In the genomic region with DNA sequence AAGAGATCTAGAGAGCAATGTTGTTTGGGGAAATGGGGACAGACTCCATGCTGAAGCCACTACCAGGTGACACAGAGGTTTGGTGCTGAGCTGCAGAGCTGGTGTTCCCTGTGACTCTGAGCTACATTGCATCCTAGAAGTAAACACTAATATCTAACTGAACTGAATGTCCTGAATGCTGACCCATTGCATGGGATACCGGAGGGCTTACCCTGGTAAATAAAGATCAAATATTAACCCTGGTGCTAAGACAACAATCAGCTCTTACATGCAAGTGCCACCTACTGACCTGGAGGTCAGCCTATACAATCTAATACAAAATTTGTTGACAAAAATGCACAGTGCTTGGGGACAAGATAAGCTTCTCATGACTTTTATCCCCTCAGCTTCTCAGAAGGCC, we compare ENCODE assay signal across 18 cellular contexts.
A peak's percentile ranks its signal among the peaks of the same experiment; 100 is the strongest.
DNase-seq lines count a peak whose midpoint lies in the region; ATAC-seq, FAIRE-seq and TF ChIP-seq lines count a peak whose summit lies in the region.
"Had no signal": no experiment of that assay in that cellular context is flagged by ENCODE, and none has a peak within 500 bp of the region (broad histone marks: within the 10 kb centered on the region; RNA-seq: fewer than 3 reads in every experiment).

No MANE protein-coding gene starts in this region.

- no peak overlapping the region for H3K14ac ChIP-seq in H1 (ENCODE audit: insufficient read length)

- no peaks in the 10 kb centered on the region for H3K79me1 ChIP-seq in H1 (ENCODE audit: low read depth, low read length)

- peak overlapping the region; percentile 89; the same call in 1 of the 2 replicates for H2AFZ ChIP-seq in H1 (ENCODE audit: low read length)

- H3K18ac ChIP-seq in H1 (ENCODE audit: extremely low read depth, low read length) = no peak overlapping the region

- 90% methylated on average over 1 of the region's 1 CpG; no CpG with 5 or more reads in 1 of the 2 experiments for WGBS in H1 (ENCODE audit: extremely low coverage in 1 of 2, insufficient coverage in 1 of 2, insufficient read length in 1 of 2, insufficient replicate concordance in 2 of 2, low coverage in 1 of 2, low lambda C conversion rate in 2 of 2, missing lambda C conversion rate in 1 of 2), 2 experiments
- WGBS in right lobe of liver (ENCODE audit: insufficient coverage, low coverage, low lambda C conversion rate, missing lambda C conversion rate) = 64% methylated on average over 1 of the region's 1 CpG
- 65 to 85% methylated on average over 1 of the region's 1 CpG for WGBS in heart right ventricle, 2 donors
- WGBS in testis, 2 donors = 86 to 91% methylated on average over 1 of the region's 1 CpG

- no peak overlapping the region for H2BK20ac ChIP-seq in H1 (ENCODE audit: low read length)

- H3K56ac ChIP-seq in H1 (replicated peaks; ENCODE audit: insufficient read length, low read depth, low read length) = no peak overlapping the region

- TF ChIP-seq RAD21 in H1 (IDR thresholded peaks at IDR 0.05 in 1 of 2, conservative IDR thresholded peaks at IDR 0.05 in 1 of 2; ENCODE audit: low read depth in 2 of 2, low read length in 2 of 2) = no peak

- H3K27ac ChIP-seq in H1 (ENCODE audit: low read depth, low read length) (no peak overlapping the region), right lobe of liver (no peak overlapping the region), heart right ventricle (no peak overlapping the region), testis (no peak overlapping the region)

- no peak overlapping the region for H2AK5ac ChIP-seq in H1 (ENCODE audit: low read depth, low read length)

- no peak overlapping the region for H4K91ac ChIP-seq in H1 (replicated peaks; ENCODE audit: insufficient read length, low read length)

- DNase-seq in HuH-7 (ENCODE audit: low spot score) (peak; percentile 60), H1 (ENCODE audit: low read depth in 1 of 2, low spot score in 2 of 2) (no peak), right lobe of liver (no peak), progenitor cell of endocrine pancreas (ENCODE audit: low spot score, unreplicated experiment) (no peak), heart right ventricle (no peak), DMS53 treated with DMSO at 0.1 percent for 48 hours (lab: John Stamatoyannopoulos, UW; ENCODE audit: unreplicated experiment) (no peak), testis (no peak)
- DNase-seq: C1 segment of cervical spinal cord; Calu3; CD4-positive, alpha-beta memory T cell; COR-L47; DMS53; DND-41; H9 had no signal

- no peaks in the 10 kb centered on the region for H4K20me1 ChIP-seq in H1 (replicated peaks in 1 of 2; ENCODE audit: control insufficient read depth in 1 of 2, insufficient read depth in 2 of 2, low read length in 2 of 2)

- intact Hi-C loops in right lobe of liver (cut with DNase I) = no loop called here
- intact Hi-C loops in heart right ventricle (cut with DNase I) = no loop called here
- intact Hi-C loops in testis (cut with DNase I; ENCODE audit: low total_unique reads) = no loop called here

- H3K27ac Mint-ChIP-seq in progenitor cell of endocrine pancreas = peak overlapping the region; percentile 41
- H3K27ac Mint-ChIP-seq: CD4-positive, alpha-beta memory T cell had no signal

- H3K27me3 ChIP-seq in H1 (replicated peaks in 1 of 4; ENCODE audit: control insufficient read depth in 3 of 4, extremely low read depth in 1 of 4, insufficient read depth in 3 of 4, low read length in 3 of 4) (peaks cover 0 to 1% (median 0%) of the 10 kb centered on the region in 4 experiments; a peak in 1 of 7 replicates), right lobe of liver (no peaks in the 10 kb centered on the region), heart right ventricle (no peaks in the 10 kb centered on the region), testis (no peaks in the 10 kb centered on the region)

- H2BK12ac ChIP-seq in H1 (ENCODE audit: low read depth, low read length) = no peak overlapping the region

- H3K79me2 ChIP-seq in H1 (ENCODE audit: control insufficient read depth in 1 of 2, insufficient read depth in 2 of 2, low read length in 2 of 2) = no peaks in the 10 kb centered on the region

- no peak overlapping the region for H4K8ac ChIP-seq in H1 (ENCODE audit: extremely low read depth, insufficient read depth, low read length)

- H2BK5ac ChIP-seq in H1 (ENCODE audit: low read depth, low read length) = no peak overlapping the region

- no peak for FAIRE-seq in H1 (lab: Jason Lieb, UNC)
- FAIRE-seq: G401.6, GM12892 had no signal

- H3K23me2 ChIP-seq in H1 (ENCODE audit: low read depth, low read length) = no peaks in the 10 kb centered on the region

- no peak overlapping the region for H3K4me2 ChIP-seq in H1 (ENCODE audit: insufficient read depth in 1 of 2, low read depth in 2 of 2, low read length in 2 of 2)

- H3K4me3 ChIP-seq in H1 (ENCODE audit: extremely low read depth in 1 of 4, insufficient read depth in 2 of 4, low read depth in 3 of 4, low read length in 4 of 4) = no peak overlapping the region
- H3K4me3 ChIP-seq in right lobe of liver = no peak overlapping the region
- no peak overlapping the region for H3K4me3 ChIP-seq in heart right ventricle
- no peak overlapping the region for H3K4me3 ChIP-seq in testis

- no peak overlapping the region for H3K4me3 Mint-ChIP-seq in progenitor cell of endocrine pancreas (ENCODE audit: low read depth)
- H3K4me3 Mint-ChIP-seq: CD4-positive, alpha-beta memory T cell; H9 had no signal

- H3K9me3 ChIP-seq in H1 (ENCODE audit: insufficient read depth in 2 of 2, low read depth in 1 of 2, low read length in 1 of 2) (no peaks in the 10 kb centered on the region), right lobe of liver (no peaks in the 10 kb centered on the region), heart right ventricle (peaks cover 0 to 18% (median 0%) of the 10 kb centered on the region in 11 donors), testis (no peaks in the 10 kb centered on the region)

- H3K9me3 Mint-ChIP-seq in progenitor cell of endocrine pancreas (ENCODE audit: low read depth) = peaks cover 15% of the 10 kb centered on the region
- H3K9me3 Mint-ChIP-seq: H9 had no signal

- CTCF ChIA-PET in H1 (lab: Charles Lee; ENCODE audit: partially characterized antibody) = interaction anchor here (0.5 kb wide), 1 partner anchor 1150 kb away, joined by 3 read pairs; no protein-coding TSS in a partner anchor

- no peak overlapping the region for H3K4ac ChIP-seq in H1 (replicated peaks; ENCODE audit: insufficient read length, low read depth, low read length)

- ATAC-seq in right lobe of liver = peak; percentile 75 to 98 (median 96)
- no peak for ATAC-seq in heart right ventricle
- ATAC-seq in HG03159 (IDR thresholded peaks at IDR 0.05; ENCODE audit: unreplicated experiment) = no peak
- ATAC-seq: HCT116 had no signal

- TF ChIP-seq POLR2A in H1 (IDR thresholded peaks at IDR 0.05; ENCODE audit: control extremely low read depth in 1 of 2, low read depth in 2 of 2, low read length in 2 of 2) = no peak
- no peak for TF ChIP-seq POLR2A in right lobe of liver (IDR thresholded peaks at IDR 0.05)
- no peak for TF ChIP-seq POLR2A in testis (IDR thresholded peaks at IDR 0.05)

- H3K4me1 Mint-ChIP-seq in progenitor cell of endocrine pancreas (ENCODE audit: low read depth) = peaks cover 9% of the 10 kb centered on the region
- H3K4me1 Mint-ChIP-seq: CD4-positive, alpha-beta memory T cell; H9 had no signal

- H3K23ac ChIP-seq in H1 (ENCODE audit: insufficient read length) = no peak overlapping the region

- H3K36me3 ChIP-seq in H1 (ENCODE audit: control insufficient read depth in 2 of 4, insufficient read depth in 4 of 4, low read length in 3 of 4) (no peaks in the 10 kb centered on the region), right lobe of liver (no peaks in the 10 kb centered on the region), heart right ventricle (no peaks in the 10 kb centered on the region), testis (ENCODE audit: low read depth, missing control alignments) (no peaks in the 10 kb centered on the region)

- H3K4me1 ChIP-seq in H1 (replicated peaks in 1 of 4; ENCODE audit: control insufficient read depth in 3 of 4, insufficient read depth in 4 of 4, low read length in 3 of 4) (no peaks in the 10 kb centered on the region), right lobe of liver (peaks cover 0 to 8% (median 4%) of the 10 kb centered on the region in 4 donors), heart right ventricle (no peaks in the 10 kb centered on the region), testis (no peaks in the 10 kb centered on the region)

- H4K5ac ChIP-seq in H1 (ENCODE audit: insufficient read length, low read depth, low read length) = no peak overlapping the region

- no peak overlapping the region for H2BK15ac ChIP-seq in H1 (ENCODE audit: low read length)

- H3K27me3 Mint-ChIP-seq in progenitor cell of endocrine pancreas = no peaks in the 10 kb centered on the region
- H3K27me3 Mint-ChIP-seq: CD4-positive, alpha-beta memory T cell had no signal

- H2BK120ac ChIP-seq in H1 (replicated peaks; ENCODE audit: low read depth, low read length) = no peak overlapping the region

- POLR2A ChIA-PET in H1 (lab: Charles Lee; ENCODE audit: partially characterized antibody) = no interaction called here

- no peak for TF ChIP-seq EP300 in H1 (IDR thresholded peaks at IDR 0.05; ENCODE audit: borderline replicate concordance in 1 of 2, low read depth in 2 of 2, low read length in 2 of 2)

- no peaks in the 10 kb centered on the region for H3K36me3 Mint-ChIP-seq in progenitor cell of endocrine pancreas (ENCODE audit: insufficient read depth)
- H3K36me3 Mint-ChIP-seq: CD4-positive, alpha-beta memory T cell had no signal

- no peak for TF ChIP-seq CTCF in H1 (IDR thresholded peaks at IDR 0.05; ENCODE audit: control extremely low read depth in 1 of 3, insufficient read depth in 1 of 3, low read depth in 1 of 3, low read length in 3 of 3)
- TF ChIP-seq CTCF in right lobe of liver (IDR thresholded peaks at IDR 0.05) = peak in 2 of 4 donors; percentile 6 to 23
- no peak for TF ChIP-seq CTCF in progenitor cell of endocrine pancreas (IDR thresholded peaks at IDR 0.05; ENCODE audit: unreplicated experiment)
- no peak for TF ChIP-seq CTCF in heart right ventricle (IDR thresholded peaks at IDR 0.05)
- TF ChIP-seq CTCF in testis (IDR thresholded peaks at IDR 0.05) = no peak

- H3K9ac ChIP-seq in H1 (replicated peaks in 1 of 4; ENCODE audit: extremely low read depth in 1 of 4, low read depth in 3 of 4, low read length in 3 of 4) = no peak overlapping the region

TF ChIP-seq in H1, 55 proteins besides CTCF, POLR2A, EP300 and RAD21 (continues in another document):
- TF ChIP-seq HDAC2 (IDR thresholded peaks at IDR 0.05; ENCODE audit: borderline replicate concordance in 1 of 2, low read depth in 2 of 2, low read length in 2 of 2) (no peak), CREB1 (IDR thresholded peaks at IDR 0.05) (no peak), TCF12 (IDR thresholded peaks at IDR 0.05; ENCODE audit: low read depth, low read length) (no peak), YY1 (IDR thresholded peaks at IDR 0.05; ENCODE audit: low read depth, low read length) (no peak), EZH2 (IDR thresholded peaks at IDR 0.05; ENCODE audit: low read depth, low read length, severe bottlenecking) (no peak), MAFK (IDR thresholded peaks at IDR 0.05; ENCODE audit: low read depth, low read length) (no peak), TEAD4 (IDR thresholded peaks at IDR 0.05; ENCODE audit: low read depth, low read length) (no peak), BRCA1 (IDR thresholded peaks at IDR 0.05; ENCODE audit: low read depth, low read length) (no peak), SIN3A (conservative IDR thresholded peaks at IDR 0.05 in 1 of 2, IDR thresholded peaks at IDR 0.05 in 1 of 2; ENCODE audit: low read depth in 1 of 2, low read length in 2 of 2) (no peak)

Comparison
In these comparisons a context has a peak if more than half of its experiments do, and no peak if none do; other contexts are left out.
1. ATAC-seq: peak in right lobe of liver (4 of 4); none in heart right ventricle (0 of 8) and HG03159 (single experiment).